Comparison of ENCODE assay signal across 8 cellular contexts in genomic region chr2:27714851-27715291, GRCh38. TPM values are rescaled to one million over a fixed set of nuclear protein-coding genes. Genes with fewer than 3 reads are reported as not detected.
DNase-seq lines count a peak whose midpoint lies in the region; ATAC-seq and TF ChIP-seq lines count a peak whose summit lies in the region.

No MANE protein-coding gene starts in this region.

- POLR2A ChIA-PET in CD4-positive, alpha-beta T cell (lab: Charles Lee): interaction anchor here (1.4 kb wide), 1 partner anchor 11 kb away, joined by 5 read pairs; no protein-coding TSS in a partner anchor
- POLR2A ChIA-PET in T-cell (lab: Charles Lee): no interaction called here

- CTCF ChIA-PET in CD4-positive, alpha-beta T cell (lab: Charles Lee): interaction anchor here (0.6 kb wide), 1 partner anchor 31 kb away, joined by 3 read pairs; no protein-coding TSS in a partner anchor
- CTCF ChIA-PET in T-cell (lab: Charles Lee): interaction anchor here in 1 of 2 donors (0.7 kb wide), 1 partner anchor 147 kb away, joined by 3 read pairs; no protein-coding TSS in a partner anchor

- H3K79me2 ChIP-seq in parathyroid adenoma: no peaks in the 10 kb centered on the region

- peak overlapping the region; percentile 49 for H3K4me2 ChIP-seq in parathyroid adenoma (ENCODE audit: low read length)

- ATAC-seq in CD4-positive, alpha-beta T cell (ENCODE audit: poor library complexity): no peak
- ATAC-seq in T-cell (replicated peaks in 1 of 4) (peak in 1 of 4 experiments; percentile 14), foreskin keratinocyte (no peak)

- no peak for DNase-seq in CD4-positive, alpha-beta T cell
- DNase-seq in T-cell (no peak), foreskin keratinocyte (no peak), NK-92 (lab: John Stamatoyannopoulos, UW; ENCODE audit: unreplicated experiment) (no peak), COLO829 (ENCODE audit: low spot score) (no peak), SW 1271 (lab: John Stamatoyannopoulos, UW) (no peak)
- no peak for DNase-seq in stimulated activated CD4-positive, alpha-beta T cell treated with anti-CD3 and anti-CD28 coated beads, Interleukin-4, amount 100 ng/mL, for 4 hours

- no peak for TF ChIP-seq CTCF in CD4-positive, alpha-beta T cell (IDR thresholded peaks at IDR 0.05)
- TF ChIP-seq CTCF in foreskin keratinocyte (conservative IDR thresholded peaks at IDR 0.05) (no peak), parathyroid adenoma (IDR thresholded peaks at IDR 0.05) (no peak)

- H3K4me3 ChIP-seq in parathyroid adenoma (ENCODE audit: low read depth, low read length): no peak overlapping the region

- H3K9ac ChIP-seq in parathyroid adenoma: no peak overlapping the region

- intact Hi-C loops in CD4-positive, alpha-beta T cell (cut with DNase I, micrococcal nuclease): no loop called here

- H3K4me1 Mint-ChIP-seq in CD4-positive, alpha-beta T cell (ENCODE audit: low read depth): peaks cover 21% of the 10 kb centered on the region
- peaks cover 18 to 22% (median 19%) of the 10 kb centered on the region in 3 donors for H3K4me1 Mint-ChIP-seq in T-cell

- H3K36me3 Mint-ChIP-seq in CD4-positive, alpha-beta T cell (ENCODE audit: low read depth): no peaks in the 10 kb centered on the region
- H3K36me3 Mint-ChIP-seq in T-cell: no peaks in the 10 kb centered on the region

- no peaks in the 10 kb centered on the region for H3K9me3 Mint-ChIP-seq in CD4-positive, alpha-beta T cell
- no peaks in the 10 kb centered on the region for H3K9me3 Mint-ChIP-seq in T-cell

- no peaks in the 10 kb centered on the region for H3K9me3 ChIP-seq in CD4-positive, alpha-beta T cell (ENCODE audit: control insufficient read depth, low read length)
- no peaks in the 10 kb centered on the region for H3K9me3 ChIP-seq in parathyroid adenoma (ENCODE audit: control insufficient read depth, low read length)

- H3K27me3 Mint-ChIP-seq in CD4-positive, alpha-beta T cell: peaks cover 16% of the 10 kb centered on the region
- H3K27me3 Mint-ChIP-seq in T-cell: peaks cover 3 to 17% of the 10 kb centered on the region in 2 donors

- no peak overlapping the region for H3K27ac Mint-ChIP-seq in CD4-positive, alpha-beta T cell
- H3K27ac Mint-ChIP-seq in T-cell: no peak overlapping the region

- H3K4me3 Mint-ChIP-seq in CD4-positive, alpha-beta T cell: peak overlapping the region; percentile 64
- peak overlapping the region; percentile 28 to 75 (median 34) for H3K4me3 Mint-ChIP-seq in T-cell

- H2AFZ ChIP-seq in parathyroid adenoma: peak overlapping the region; percentile 44

- no peaks in the 10 kb centered on the region for H3K36me3 ChIP-seq in parathyroid adenoma (ENCODE audit: control insufficient read depth, insufficient read depth, low read length)

- H3K4me1 ChIP-seq in foreskin keratinocyte (peaks cover 20% of the 10 kb centered on the region), parathyroid adenoma (no peaks in the 10 kb centered on the region)

- no peak overlapping the region for H3K27ac ChIP-seq in CD4-positive, alpha-beta T cell (ENCODE audit: low read depth, low read length)
- H3K27ac ChIP-seq in foreskin keratinocyte: peak overlapping the region; percentile 80
- no peak overlapping the region for H3K27ac ChIP-seq in parathyroid adenoma

- H3K27me3 ChIP-seq in CD4-positive, alpha-beta T cell (ENCODE audit: control insufficient read depth, insufficient read depth, low read length): peaks cover 6% of the 10 kb centered on the region
- H3K27me3 ChIP-seq in foreskin keratinocyte (no peaks in the 10 kb centered on the region), parathyroid adenoma (ENCODE audit: control insufficient read depth, insufficient read depth, low read length) (no peaks in the 10 kb centered on the region)

RNA-seq across cellular contexts. Expression of gene SLC4A1AP, which starts 51.2 kb away (rescaled TPM):
- 10 to 100 TPM; 14.2 to 15.3 TPM for total RNA-seq in CD4-positive, alpha-beta T cell
- total RNA-seq in T-cell (10 to 100 TPM; 21.1 to 24.2 (median 21.8) TPM), foreskin keratinocyte (27.1 and 29.9 TPM in 2 replicates)
- polyA plus RNA-seq in foreskin keratinocyte: 15.2 and 17.8 TPM in 2 replicates

RNA-seq across cellular contexts. Expression of gene SUPT7L, which starts 51.5 kb away (rescaled TPM):
- total RNA-seq in CD4-positive, alpha-beta T cell: 10 to 100 TPM; 48.5 to 52.2 TPM
- total RNA-seq in T-cell (10 to 100 TPM; 39.2 to 53.2 (median 39.3) TPM), foreskin keratinocyte (24.6 and 25.8 TPM in 2 replicates)
- 18.5 and 19.7 TPM in 2 replicates for polyA plus RNA-seq in foreskin keratinocyte

RNA-seq across cellular contexts. Expression of gene MRPL33, which starts 56.6 kb away (rescaled TPM):
- 10 to 100 TPM; 33.1 to 37.2 TPM for total RNA-seq in CD4-positive, alpha-beta T cell
- total RNA-seq in T-cell (10 to 100 TPM; 25.9 to 39.4 (median 29.7) TPM), foreskin keratinocyte (90.5 and 111 TPM in 2 replicates)
- 169 and 190 TPM in 2 replicates for polyA plus RNA-seq in foreskin keratinocyte
